Comparison of ENCODE assay signal across 1 cellular context in the genomic region with DNA sequence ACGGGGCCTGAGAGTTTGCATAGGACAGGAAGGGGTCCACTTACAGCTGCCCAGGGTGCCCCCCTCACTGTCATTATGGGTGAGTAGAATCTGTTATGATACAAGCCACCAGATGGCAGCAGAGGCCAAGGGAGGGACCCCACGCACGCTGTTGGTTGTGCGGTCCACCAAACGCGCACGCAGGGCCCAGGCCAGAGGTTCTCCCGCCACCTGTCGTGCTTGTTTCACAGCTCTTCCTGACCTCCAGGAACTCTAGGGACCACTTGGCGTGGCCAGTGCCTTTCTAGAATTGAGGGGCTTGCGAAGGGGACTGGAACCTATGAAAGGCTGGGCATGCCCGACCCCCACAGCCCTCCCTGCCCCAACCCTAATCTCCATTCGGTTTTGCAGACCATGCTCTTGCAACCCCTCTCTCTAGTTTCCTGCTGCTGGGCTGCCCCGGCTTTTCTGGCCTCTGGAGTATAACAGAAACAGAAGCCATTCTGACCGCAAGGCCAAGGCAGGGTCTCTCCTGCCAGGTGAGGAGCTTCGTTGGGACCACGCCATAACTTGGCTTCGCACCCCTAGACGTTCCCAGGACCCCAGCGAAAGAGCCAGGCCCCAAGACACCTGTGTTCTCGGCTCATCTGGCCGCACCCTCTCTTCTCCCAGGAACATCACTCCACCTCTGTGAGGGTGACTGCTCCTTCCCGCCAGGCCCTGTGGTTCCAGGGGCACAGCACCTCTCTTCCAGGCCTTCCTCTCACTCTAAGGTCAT.
TF ChIP-seq lines count a peak whose summit lies in the region.

No MANE protein-coding gene starts in this region.

TF ChIP-seq in HepG2, 621 proteins besides CTCF, POLR2A, EP300 and RAD21 (continued from another document and continues in another):
- TF ChIP-seq, protein P1, sequence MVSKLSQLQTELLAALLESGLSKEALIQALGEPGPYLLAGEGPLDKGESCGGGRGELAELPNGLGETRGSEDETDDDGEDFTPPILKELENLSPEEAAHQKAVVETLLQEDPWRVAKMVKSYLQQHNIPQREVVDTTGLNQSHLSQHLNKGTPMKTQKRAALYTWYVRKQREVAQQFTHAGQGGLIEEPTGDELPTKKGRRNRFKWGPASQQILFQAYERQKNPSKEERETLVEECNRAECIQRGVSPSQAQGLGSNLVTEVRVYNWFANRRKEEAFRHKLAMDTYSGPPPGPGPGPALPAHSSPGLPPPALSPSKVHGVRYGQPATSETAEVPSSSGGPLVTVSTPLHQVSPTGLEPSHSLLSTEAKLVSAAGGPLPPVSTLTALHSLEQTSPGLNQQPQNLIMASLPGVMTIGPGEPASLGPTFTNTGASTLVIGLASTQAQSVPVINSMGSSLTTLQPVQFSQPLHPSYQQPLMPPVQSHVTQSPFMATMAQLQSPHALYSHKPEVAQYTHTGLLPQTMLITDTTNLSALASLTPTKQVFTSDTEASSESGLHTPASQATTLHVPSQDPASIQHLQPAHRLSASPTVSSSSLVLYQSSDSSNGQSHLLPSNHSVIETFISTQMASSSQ (IDR thresholded peaks at IDR 0.05; ENCODE audit: low read depth) = no peak
- TF ChIP-seq, protein P1 (CRISPR knock-in tag; IDR thresholded peaks at IDR 0.05; ENCODE audit: borderline replicate concordance) = no peak
- TF ChIP-seq NFKB2 (CRISPR knock-in tag; IDR thresholded peaks at IDR 0.05; ENCODE audit: borderline replicate concordance) (peak; percentile 48; the same call in 1 of the 2 replicates), SALL2 (CRISPR knock-in tag; IDR thresholded peaks at IDR 0.05) (0 out of 2 replicates have a peak, but pooled peaks have one; percentile 32), YY1 (IDR thresholded peaks at IDR 0.05; ENCODE audit: insufficient read depth, insufficient replicate concordance, low read depth, low read length) (no peak), NFYB (CRISPR knock-in tag; IDR thresholded peaks at IDR 0.05) (no peak), ZNF543 (CRISPR knock-in tag; IDR thresholded peaks at IDR 0.05) (no peak), PRPF4 (IDR thresholded peaks at IDR 0.05; ENCODE audit: low read depth, low read length, poor library complexity, severe bottlenecking) (no peak), MTA3 (CRISPR knock-in tag; IDR thresholded peaks at IDR 0.05) (no peak), SIN3B (IDR thresholded peaks at IDR 0.05; ENCODE audit: low read length) (no peak), PCBP1 (IDR thresholded peaks at IDR 0.05; ENCODE audit: borderline replicate concordance, low read depth, low read length) (0 out of 2 replicates have a peak, but pooled peaks have one; percentile 47), ZNF777 (CRISPR knock-in tag; IDR thresholded peaks at IDR 0.05) (no peak), POLR2G (IDR thresholded peaks at IDR 0.05; ENCODE audit: low read depth, low read length) (no peak), MEIS1 (CRISPR knock-in tag; IDR thresholded peaks at IDR 0.05; ENCODE audit: borderline replicate concordance) (peak; percentile 28; the same call in 1 of the 2 replicates), ZBTB20 (CRISPR knock-in tag; IDR thresholded peaks at IDR 0.05; ENCODE audit: borderline replicate concordance, low read depth) (no peak), MED1 (CRISPR knock-in tag; IDR thresholded peaks at IDR 0.05) (no peak), GATAD2A (CRISPR knock-in tag; IDR thresholded peaks at IDR 0.05) (no peak), DNMT3B (CRISPR knock-in tag; conservative IDR thresholded peaks at IDR 0.05) (no peak), TCF12 (IDR thresholded peaks at IDR 0.05) (no peak), TCF12 (CRISPR knock-in tag; IDR thresholded peaks at IDR 0.05) (no peak), ZBTB7B (CRISPR knock-in tag; IDR thresholded peaks at IDR 0.05) (0 out of 2 replicates have a peak, but pooled peaks have one; percentile 27), ZFP37 (CRISPR knock-in tag; IDR thresholded peaks at IDR 0.05; ENCODE audit: borderline replicate concordance) (no peak), GABPB1 (CRISPR knock-in tag; IDR thresholded peaks at IDR 0.05) (peak; percentile 22; the same call in 1 of the 2 replicates), KDM5B (CRISPR knock-in tag; IDR thresholded peaks at IDR 0.05; ENCODE audit: borderline replicate concordance) (peak; percentile 26; the same call in 1 of the 2 replicates)
- TF ChIP-seq, protein P2, sequence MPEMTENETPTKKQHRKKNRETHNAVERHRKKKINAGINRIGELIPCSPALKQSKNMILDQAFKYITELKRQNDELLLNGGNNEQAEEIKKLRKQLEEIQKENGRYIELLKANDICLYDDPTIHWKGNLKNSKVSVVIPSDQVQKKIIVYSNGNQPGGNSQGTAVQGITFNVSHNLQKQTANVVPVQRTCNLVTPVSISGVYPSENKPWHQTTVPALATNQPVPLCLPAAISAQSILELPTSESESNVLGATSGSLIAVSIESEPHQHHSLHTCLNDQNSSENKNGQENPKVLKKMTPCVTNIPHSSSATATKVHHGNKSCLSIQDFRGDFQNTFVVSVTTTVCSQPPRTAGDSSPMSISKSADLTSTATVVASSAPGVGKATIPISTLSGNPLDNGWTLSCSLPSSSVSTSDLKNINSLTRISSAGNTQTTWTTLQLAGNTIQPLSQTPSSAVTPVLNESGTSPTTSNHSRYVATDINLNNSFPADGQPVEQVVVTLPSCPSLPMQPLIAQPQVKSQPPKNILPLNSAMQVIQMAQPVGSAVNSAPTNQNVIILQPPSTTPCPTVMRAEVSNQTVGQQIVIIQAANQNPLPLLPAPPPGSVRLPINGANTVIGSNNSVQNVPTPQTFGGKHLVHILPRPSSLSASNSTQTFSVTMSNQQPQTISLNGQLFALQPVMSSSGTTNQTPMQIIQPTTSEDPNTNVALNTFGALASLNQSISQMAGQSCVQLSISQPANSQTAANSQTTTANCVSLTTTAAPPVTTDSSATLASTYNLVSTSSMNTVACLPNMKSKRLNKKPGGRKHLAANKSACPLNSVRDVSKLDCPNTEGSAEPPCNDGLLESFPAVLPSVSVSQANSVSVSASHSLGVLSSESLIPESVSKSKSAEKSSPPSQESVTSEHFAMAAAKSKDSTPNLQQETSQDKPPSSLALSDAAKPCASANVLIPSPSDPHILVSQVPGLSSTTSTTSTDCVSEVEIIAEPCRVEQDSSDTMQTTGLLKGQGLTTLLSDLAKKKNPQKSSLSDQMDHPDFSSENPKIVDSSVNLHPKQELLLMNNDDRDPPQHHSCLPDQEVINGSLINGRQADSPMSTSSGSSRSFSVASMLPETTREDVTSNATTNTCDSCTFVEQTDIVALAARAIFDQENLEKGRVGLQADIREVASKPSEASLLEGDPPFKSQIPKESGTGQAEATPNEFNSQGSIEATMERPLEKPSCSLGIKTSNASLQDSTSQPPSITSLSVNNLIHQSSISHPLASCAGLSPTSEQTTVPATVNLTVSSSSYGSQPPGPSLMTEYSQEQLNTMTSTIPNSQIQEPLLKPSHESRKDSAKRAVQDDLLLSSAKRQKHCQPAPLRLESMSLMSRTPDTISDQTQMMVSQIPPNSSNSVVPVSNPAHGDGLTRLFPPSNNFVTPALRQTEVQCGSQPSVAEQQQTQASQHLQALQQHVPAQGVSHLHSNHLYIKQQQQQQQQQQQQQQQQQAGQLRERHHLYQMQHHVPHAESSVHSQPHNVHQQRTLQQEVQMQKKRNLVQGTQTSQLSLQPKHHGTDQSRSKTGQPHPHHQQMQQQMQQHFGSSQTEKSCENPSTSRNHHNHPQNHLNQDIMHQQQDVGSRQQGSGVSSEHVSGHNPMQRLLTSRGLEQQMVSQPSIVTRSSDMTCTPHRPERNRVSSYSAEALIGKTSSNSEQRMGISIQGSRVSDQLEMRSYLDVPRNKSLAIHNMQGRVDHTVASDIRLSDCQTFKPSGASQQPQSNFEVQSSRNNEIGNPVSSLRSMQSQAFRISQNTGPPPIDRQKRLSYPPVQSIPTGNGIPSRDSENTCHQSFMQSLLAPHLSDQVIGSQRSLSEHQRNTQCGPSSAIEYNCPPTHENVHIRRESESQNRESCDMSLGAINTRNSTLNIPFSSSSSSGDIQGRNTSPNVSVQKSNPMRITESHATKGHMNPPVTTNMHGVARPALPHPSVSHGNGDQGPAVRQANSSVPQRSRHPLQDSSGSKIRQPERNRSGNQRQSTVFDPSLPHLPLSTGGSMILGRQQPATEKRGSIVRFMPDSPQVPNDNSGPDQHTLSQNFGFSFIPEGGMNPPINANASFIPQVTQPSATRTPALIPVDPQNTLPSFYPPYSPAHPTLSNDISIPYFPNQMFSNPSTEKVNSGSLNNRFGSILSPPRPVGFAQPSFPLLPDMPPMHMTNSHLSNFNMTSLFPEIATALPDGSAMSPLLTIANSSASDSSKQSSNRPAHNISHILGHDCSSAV (CRISPR knock-in tag; IDR thresholded peaks at IDR 0.05; ENCODE audit: borderline replicate concordance) = no peak
- TF ChIP-seq, protein P3, sequence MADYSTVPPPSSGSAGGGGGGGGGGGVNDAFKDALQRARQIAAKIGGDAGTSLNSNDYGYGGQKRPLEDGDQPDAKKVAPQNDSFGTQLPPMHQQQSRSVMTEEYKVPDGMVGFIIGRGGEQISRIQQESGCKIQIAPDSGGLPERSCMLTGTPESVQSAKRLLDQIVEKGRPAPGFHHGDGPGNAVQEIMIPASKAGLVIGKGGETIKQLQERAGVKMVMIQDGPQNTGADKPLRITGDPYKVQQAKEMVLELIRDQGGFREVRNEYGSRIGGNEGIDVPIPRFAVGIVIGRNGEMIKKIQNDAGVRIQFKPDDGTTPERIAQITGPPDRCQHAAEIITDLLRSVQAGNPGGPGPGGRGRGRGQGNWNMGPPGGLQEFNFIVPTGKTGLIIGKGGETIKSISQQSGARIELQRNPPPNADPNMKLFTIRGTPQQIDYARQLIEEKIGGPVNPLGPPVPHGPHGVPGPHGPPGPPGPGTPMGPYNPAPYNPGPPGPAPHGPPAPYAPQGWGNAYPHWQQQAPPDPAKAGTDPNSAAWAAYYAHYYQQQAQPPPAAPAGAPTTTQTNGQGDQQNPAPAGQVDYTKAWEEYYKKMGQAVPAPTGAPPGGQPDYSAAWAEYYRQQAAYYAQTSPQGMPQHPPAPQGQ (CRISPR knock-in tag; IDR thresholded peaks at IDR 0.05; ENCODE audit: borderline replicate concordance) = no peak
- TF ChIP-seq, protein P4, sequence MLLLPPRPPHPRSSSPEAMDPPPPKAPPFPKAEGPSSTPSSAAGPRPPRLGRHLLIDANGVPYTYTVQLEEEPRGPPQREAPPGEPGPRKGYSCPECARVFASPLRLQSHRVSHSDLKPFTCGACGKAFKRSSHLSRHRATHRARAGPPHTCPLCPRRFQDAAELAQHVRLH (CRISPR knock-in tag; IDR thresholded peaks at IDR 0.05; ENCODE audit: borderline replicate concordance, low read depth) = no peak
- TF ChIP-seq, protein P5, sequence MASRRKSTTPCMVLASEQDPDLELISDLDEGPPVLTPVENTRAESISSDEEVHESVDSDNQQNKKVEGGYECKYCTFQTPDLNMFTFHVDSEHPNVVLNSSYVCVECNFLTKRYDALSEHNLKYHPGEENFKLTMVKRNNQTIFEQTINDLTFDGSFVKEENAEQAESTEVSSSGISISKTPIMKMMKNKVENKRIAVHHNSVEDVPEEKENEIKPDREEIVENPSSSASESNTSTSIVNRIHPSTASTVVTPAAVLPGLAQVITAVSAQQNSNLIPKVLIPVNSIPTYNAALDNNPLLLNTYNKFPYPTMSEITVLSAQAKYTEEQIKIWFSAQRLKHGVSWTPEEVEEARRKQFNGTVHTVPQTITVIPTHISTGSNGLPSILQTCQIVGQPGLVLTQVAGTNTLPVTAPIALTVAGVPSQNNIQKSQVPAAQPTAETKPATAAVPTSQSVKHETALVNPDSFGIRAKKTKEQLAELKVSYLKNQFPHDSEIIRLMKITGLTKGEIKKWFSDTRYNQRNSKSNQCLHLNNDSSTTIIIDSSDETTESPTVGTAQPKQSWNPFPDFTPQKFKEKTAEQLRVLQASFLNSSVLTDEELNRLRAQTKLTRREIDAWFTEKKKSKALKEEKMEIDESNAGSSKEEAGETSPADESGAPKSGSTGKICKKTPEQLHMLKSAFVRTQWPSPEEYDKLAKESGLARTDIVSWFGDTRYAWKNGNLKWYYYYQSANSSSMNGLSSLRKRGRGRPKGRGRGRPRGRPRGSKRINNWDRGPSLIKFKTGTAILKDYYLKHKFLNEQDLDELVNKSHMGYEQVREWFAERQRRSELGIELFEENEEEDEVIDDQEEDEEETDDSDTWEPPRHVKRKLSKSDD (CRISPR knock-in tag; IDR thresholded peaks at IDR 0.05; ENCODE audit: low read depth) = no peak
- TF ChIP-seq, protein P6, sequence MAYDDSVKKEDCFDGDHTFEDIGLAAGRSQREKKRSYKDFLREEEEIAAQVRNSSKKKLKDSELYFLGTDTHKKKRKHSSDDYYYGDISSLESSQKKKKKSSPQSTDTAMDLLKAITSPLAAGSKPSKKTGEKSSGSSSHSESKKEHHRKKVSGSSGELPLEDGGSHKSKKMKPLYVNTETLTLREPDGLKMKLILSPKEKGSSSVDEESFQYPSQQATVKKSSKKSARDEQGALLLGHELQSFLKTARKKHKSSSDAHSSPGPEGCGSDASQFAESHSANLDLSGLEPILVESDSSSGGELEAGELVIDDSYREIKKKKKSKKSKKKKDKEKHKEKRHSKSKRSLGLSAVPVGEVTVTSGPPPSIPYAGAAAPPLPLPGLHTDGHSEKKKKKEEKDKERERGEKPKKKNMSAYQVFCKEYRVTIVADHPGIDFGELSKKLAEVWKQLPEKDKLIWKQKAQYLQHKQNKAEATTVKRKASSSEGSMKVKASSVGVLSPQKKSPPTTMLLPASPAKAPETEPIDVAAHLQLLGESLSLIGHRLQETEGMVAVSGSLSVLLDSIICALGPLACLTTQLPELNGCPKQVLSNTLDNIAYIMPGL (CRISPR knock-in tag; IDR thresholded peaks at IDR 0.05; ENCODE audit: borderline replicate concordance in 1 of 2, low read depth in 1 of 2) = 0 out of 4 replicates have a peak, but pooled peaks of 1 of the 2 experiments have one; percentile 34
- TF ChIP-seq, protein P7, sequence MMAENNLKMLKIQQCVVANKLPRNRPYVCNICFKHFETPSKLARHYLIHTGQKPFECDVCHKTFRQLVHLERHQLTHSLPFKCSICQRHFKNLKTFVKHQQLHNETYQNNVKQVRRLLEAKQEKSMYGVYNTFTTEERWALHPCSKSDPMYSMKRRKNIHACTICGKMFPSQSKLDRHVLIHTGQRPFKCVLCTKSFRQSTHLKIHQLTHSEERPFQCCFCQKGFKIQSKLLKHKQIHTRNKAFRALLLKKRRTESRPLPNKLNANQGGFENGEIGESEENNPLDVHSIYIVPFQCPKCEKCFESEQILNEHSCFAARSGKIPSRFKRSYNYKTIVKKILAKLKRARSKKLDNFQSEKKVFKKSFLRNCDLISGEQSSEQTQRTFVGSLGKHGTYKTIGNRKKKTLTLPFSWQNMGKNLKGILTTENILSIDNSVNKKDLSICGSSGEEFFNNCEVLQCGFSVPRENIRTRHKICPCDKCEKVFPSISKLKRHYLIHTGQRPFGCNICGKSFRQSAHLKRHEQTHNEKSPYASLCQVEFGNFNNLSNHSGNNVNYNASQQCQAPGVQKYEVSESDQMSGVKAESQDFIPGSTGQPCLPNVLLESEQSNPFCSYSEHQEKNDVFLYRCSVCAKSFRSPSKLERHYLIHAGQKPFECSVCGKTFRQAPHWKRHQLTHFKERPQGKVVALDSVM (CRISPR knock-in tag; IDR thresholded peaks at IDR 0.05) = 0 out of 2 replicates have a peak, but pooled peaks have one; percentile 24
